32 cellular contexts compared by ENCODE assay signal in the genomic region with DNA sequence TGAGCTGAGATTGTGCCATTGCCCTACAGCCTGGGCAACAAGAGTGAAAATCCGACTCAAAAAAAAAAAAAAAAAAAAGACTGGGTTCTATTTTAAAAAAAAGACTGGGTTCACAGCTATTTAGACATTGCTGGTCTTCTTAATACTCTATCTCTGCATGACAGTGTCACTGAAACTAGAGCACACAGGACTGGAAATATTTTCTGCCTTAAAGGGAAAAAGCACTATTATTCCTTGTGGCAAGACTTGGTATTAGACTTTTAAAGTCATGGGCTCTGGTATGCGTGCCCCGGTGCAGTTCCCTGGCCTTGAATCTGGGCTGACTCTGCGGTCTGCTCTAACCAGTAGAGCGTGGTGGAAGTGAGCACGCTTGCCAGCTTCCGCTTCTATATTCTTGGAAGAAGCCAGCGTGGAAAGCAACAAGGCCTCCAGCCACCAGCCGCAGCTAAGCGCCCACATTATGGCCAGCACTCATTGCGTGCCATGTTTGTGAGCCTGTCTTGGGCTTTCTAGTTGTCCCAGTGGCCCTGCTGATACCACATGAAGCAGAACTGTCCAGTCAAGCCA. TPM values are rescaled to one million over a fixed set of nuclear protein-coding genes. Genes with fewer than 3 reads are reported as not detected.
DNase-seq lines count a peak whose midpoint lies in the region; ATAC-seq and TF ChIP-seq lines count a peak whose summit lies in the region.
"Had no signal": no experiment of that assay in that cellular context is flagged by ENCODE, and none has a peak within 500 bp of the region (broad histone marks: within the 10 kb centered on the region; RNA-seq: fewer than 3 reads in every experiment).

No MANE protein-coding gene starts in this region.

- H3K4me1 Mint-ChIP-seq in nephron, result peaks cover under 1% of the 10 kb centered on the region
- H3K4me1 Mint-ChIP-seq: activated naive CD8-positive, alpha-beta T cell treated with anti-CD3 and anti-CD28 coated beads, Interleukin-2, amount 10 ng/mL, durations not matched to agents 7 days and 5 days; activated T-helper 17 cell treated with anti-CD3 and anti-CD28 coated beads, Interleukin-2, amount 50 U/mL, for 72 hours; memory B cell; stimulated activated memory B cell treated with anti-CD40 and anti-IgM and Interleukin-4, amounts not matched to agents 10 μg/mL and 1 μg/mL and 100 μg/mL, for 72 hours had no signal

- H3K9me3 Mint-ChIP-seq in nephron, result no peaks in the 10 kb centered on the region
- H3K9me3 Mint-ChIP-seq: activated CD8-positive, alpha-beta T cell treated with anti-CD3 and anti-CD28 coated beads for 36 hours; activated naive CD8-positive, alpha-beta T cell treated with anti-CD3 and anti-CD28 coated beads, Interleukin-2, amount 10 ng/mL, durations not matched to agents 7 days and 5 days; activated T-helper 17 cell treated with anti-CD3 and anti-CD28 coated beads, Interleukin-2, amount 50 U/mL, for 72 hours; memory B cell; neural progenitor cell; stimulated activated memory B cell treated with anti-CD40 and anti-IgM and Interleukin-4, amounts not matched to agents 10 μg/mL and 1 μg/mL and 100 μg/mL, for 72 hours had no signal

- H2AFZ ChIP-seq in Karpas-422 (ENCODE audit: low read length), result no peak overlapping the region
- H2AFZ ChIP-seq: neural progenitor cell had no signal

- no peak for TF ChIP-seq CTCF in dorsolateral prefrontal cortex (IDR thresholded peaks at IDR 0.05 in 54 of 56, conservative IDR thresholded peaks at IDR 0.05 in 2 of 56; ENCODE audit: low read depth in 1 of 56, partially characterized antibody in 56 of 56)
- no peak for TF ChIP-seq CTCF in nephron (IDR thresholded peaks at IDR 0.05; ENCODE audit: unreplicated experiment in 3 of 3)
- no peak for TF ChIP-seq CTCF in colonic mucosa (IDR thresholded peaks at IDR 0.05)

- ATAC-seq in GM18519 (IDR thresholded peaks at IDR 0.05; ENCODE audit: low FRiP score, unreplicated experiment), result no peak
- ATAC-seq: activated CD4-positive, CD25-positive, alpha-beta regulatory T cell treated with anti-CD3 and anti-CD28 coated beads, Interleukin-2, amount 50 U/mL, for 24 hours; activated CD8-positive, alpha-beta T cell treated with anti-CD3 and anti-CD28 coated beads for 36 hours; activated T-helper 17 cell treated with anti-CD3 and anti-CD28 coated beads, Interleukin-2, amount 50 U/mL, for 72 hours; HepG2; left lobe of liver; PC-3; right lobe of liver; Right ventricle myocardium inferior; SK-N-SH treated with all-trans-retinoic acid at 6 μM for 48 hours; stimulated activated memory B cell treated with anti-CD40 and anti-IgM and Interleukin-4, amounts not matched to agents 10 μg/mL and 1 μg/mL and 100 μg/mL, for 72 hours; T-helper 17 cell had no signal

- H3K4me1 ChIP-seq in colonic mucosa (no peaks in the 10 kb centered on the region), Karpas-422 (ENCODE audit: low read length) (no peaks in the 10 kb centered on the region)
- H3K4me1 ChIP-seq: neural progenitor cell, right lobe of liver had no signal

- intact Hi-C loops in dorsolateral prefrontal cortex (cut with DNase I) (no loop called here), colonic mucosa (cut with DNase I) (loop anchor here (5.0 kb wide), 1 partner anchor 37 kb away; no protein-coding TSS in a partner anchor)

- H3K4me3 Mint-ChIP-seq in nephron, result no peak overlapping the region
- H3K4me3 Mint-ChIP-seq: activated CD8-positive, alpha-beta T cell treated with anti-CD3 and anti-CD28 coated beads for 36 hours; activated naive CD8-positive, alpha-beta T cell treated with anti-CD3 and anti-CD28 coated beads, Interleukin-2, amount 10 ng/mL, durations not matched to agents 7 days and 5 days; activated T-helper 17 cell treated with anti-CD3 and anti-CD28 coated beads, Interleukin-2, amount 50 U/mL, for 72 hours; memory B cell; neural progenitor cell; stimulated activated memory B cell treated with anti-CD40 and anti-IgM and Interleukin-4, amounts not matched to agents 10 μg/mL and 1 μg/mL and 100 μg/mL, for 72 hours; T-helper 17 cell had no signal

- no peaks in the 10 kb centered on the region for H3K27me3 Mint-ChIP-seq in nephron (ENCODE audit: low read depth)
- H3K27me3 Mint-ChIP-seq: activated CD8-positive, alpha-beta T cell treated with anti-CD3 and anti-CD28 coated beads for 36 hours; activated naive CD8-positive, alpha-beta T cell treated with anti-CD3 and anti-CD28 coated beads, Interleukin-2, amount 10 ng/mL, durations not matched to agents 7 days and 5 days; activated T-helper 17 cell treated with anti-CD3 and anti-CD28 coated beads, Interleukin-2, amount 50 U/mL, for 72 hours; memory B cell; stimulated activated memory B cell treated with anti-CD40 and anti-IgM and Interleukin-4, amounts not matched to agents 10 μg/mL and 1 μg/mL and 100 μg/mL, for 72 hours; T-helper 17 cell had no signal

- H3K4me3 ChIP-seq in dorsolateral prefrontal cortex, result no peak overlapping the region
- H3K4me3 ChIP-seq in colonic mucosa, result no peak overlapping the region
- H3K4me3 ChIP-seq in Karpas-422 (ENCODE audit: low read length), result no peak overlapping the region
- H3K4me3 ChIP-seq: BLaER1, neural progenitor cell, right lobe of liver, suprapubic skin had no signal

- H3K9me2 ChIP-seq in Karpas-422 (replicated peaks; ENCODE audit: insufficient read depth, low read length), result no peaks in the 10 kb centered on the region

- H3K27me3 ChIP-seq in dorsolateral prefrontal cortex (no peaks in the 10 kb centered on the region), colonic mucosa (no peaks in the 10 kb centered on the region), Karpas-422 (ENCODE audit: low read length) (no peaks in the 10 kb centered on the region)
- H3K27me3 ChIP-seq: BLaER1, neural progenitor cell, right lobe of liver, suprapubic skin had no signal

- peak overlapping the region; percentile 36 to 82 (median 67) for H3K27ac Mint-ChIP-seq in nephron
- H3K27ac Mint-ChIP-seq: activated CD8-positive, alpha-beta T cell treated with anti-CD3 and anti-CD28 coated beads for 36 hours; activated naive CD8-positive, alpha-beta T cell treated with anti-CD3 and anti-CD28 coated beads, Interleukin-2, amount 10 ng/mL, durations not matched to agents 7 days and 5 days; activated T-helper 17 cell treated with anti-CD3 and anti-CD28 coated beads, Interleukin-2, amount 50 U/mL, for 72 hours; memory B cell; neural progenitor cell; stimulated activated memory B cell treated with anti-CD40 and anti-IgM and Interleukin-4, amounts not matched to agents 10 μg/mL and 1 μg/mL and 100 μg/mL, for 72 hours; T-helper 17 cell had no signal

- DNase-seq in AG08395 (ENCODE audit: low spot score), result peak; percentile 32
- DNase-seq in HK-2 (ENCODE audit: unreplicated experiment), result peak; percentile 80
- DNase-seq in dorsolateral prefrontal cortex, result peak in 1 of 10 donors; percentile 21
- no peak for DNase-seq in DMS153 (lab: John Stamatoyannopoulos, UW)
- no peak for DNase-seq in colonic mucosa
- no peak for DNase-seq in Karpas-422
- DNase-seq: activated CD8-positive, alpha-beta T cell treated with anti-CD3 and anti-CD28 coated beads for 36 hours; activated naive CD8-positive, alpha-beta T cell treated with anti-CD3 and anti-CD28 coated beads, Interleukin-2, amount 10 ng/mL, durations not matched to agents 7 days and 5 days; effector CD4-positive, alpha-beta T cell; erythroblast; foreskin melanocyte; NCI-H1092; NCI-H1930; NCI-H524 treated with DMSO at 0.1 percent for 48 hours; PC-3; right lobe of liver; stimulated activated CD4-positive, alpha-beta T cell treated with anti-CD3 and anti-CD28 coated beads, Interleukin-12 subunit alpha, Interleukin-12 subunit beta, amount 100 ng/mL, for 4 hours; stimulated activated CD4-positive, alpha-beta T cell treated with anti-CD3 and anti-CD28 coated beads, Interleukin-4, amount 100 ng/mL, for 4 hours; T-helper 17 cell had no signal

- no peak overlapping the region for H3K4me2 ChIP-seq in Karpas-422 (ENCODE audit: low read depth, low read length, poor library complexity, severe bottlenecking)
- H3K4me2 ChIP-seq: BLaER1, neural progenitor cell had no signal

- H3K9me3 ChIP-seq in colonic mucosa (no peaks in the 10 kb centered on the region), Karpas-422 (ENCODE audit: low read length) (no peaks in the 10 kb centered on the region)
- H3K9me3 ChIP-seq: BLaER1, right lobe of liver, suprapubic skin had no signal

- peaks cover 34% of the 10 kb centered on the region for H3K36me3 Mint-ChIP-seq in nephron (ENCODE audit: low read depth)

- H3K36me3 ChIP-seq in colonic mucosa (no peaks in the 10 kb centered on the region), Karpas-422 (ENCODE audit: insufficient read depth, low read length) (peaks cover 7% of the 10 kb centered on the region; the same call in 1 of the 2 replicates)
- H3K36me3 ChIP-seq: neural progenitor cell, right lobe of liver, suprapubic skin had no signal

- H3K27ac ChIP-seq in dorsolateral prefrontal cortex (peak overlapping the region in 50 of 59 donors; percentile 4 to 89 (median 60)), colonic mucosa (no peak overlapping the region), Karpas-422 (ENCODE audit: low read length) (no peak overlapping the region)
- H3K27ac ChIP-seq: BLaER1, neural progenitor cell, right lobe of liver, suprapubic skin had no signal

- no peaks in the 10 kb centered on the region for H4K20me1 ChIP-seq in Karpas-422 (ENCODE audit: insufficient read depth, low read depth, low read length)
- H4K20me1 ChIP-seq: BLaER1 had no signal

- H3K79me2 ChIP-seq in Karpas-422 (ENCODE audit: low read length), result no peaks in the 10 kb centered on the region

- H3K9ac ChIP-seq in colonic mucosa (ENCODE audit: low read depth in 2 of 2, low read length in 2 of 2), result no peak overlapping the region
- no peak overlapping the region for H3K9ac ChIP-seq in Karpas-422 (ENCODE audit: low read length)
- H3K9ac ChIP-seq: BLaER1, neural progenitor cell had no signal

RNA-seq across cellular contexts. Expression of a gene that starts 31.3 kb away (rescaled TPM):
- total RNA-seq in dorsolateral prefrontal cortex, result 10 to 100 TPM; 17.0 to 44.5 (median 30.2) TPM
- total RNA-seq in colonic mucosa, result 10 to 100 TPM; 70.4 to 76.7 TPM
- 28.1 and 32.7 TPM in 2 replicates for total RNA-seq in Karpas-422 (2014; rRNA removed; shearing (Covaris generic); ENCODE audit: low replicate concordance)

Comparison
In these comparisons a context has a peak if more than half of its experiments do, and no peak if none do; other contexts are left out.
1. DNase-seq: peak in AG08395 (single experiment) and HK-2 (single experiment); none in DMS153 (single experiment), colonic mucosa (single experiment) and Karpas-422 (single experiment).
2. H3K27ac ChIP-seq: peak in dorsolateral prefrontal cortex (50 of 59); none in colonic mucosa (single experiment) and Karpas-422 (single experiment).